34 cellular contexts compared by ENCODE assay signal in genomic region chr1:57794078-57794477, GRCh38.
"Had no signal": no experiment of that assay in that cellular context is flagged by ENCODE, and none has a peak within 500 bp of the region (broad histone marks: within the 10 kb centered on the region; RNA-seq: fewer than 3 reads in every experiment).

No MANE protein-coding gene starts in this region.

- H3K36me3 ChIP-seq: MG63 had no signal

- H3K9ac ChIP-seq: KMS-11 had no signal

- H3K9me3 ChIP-seq: MG63 had no signal

- H3K27ac ChIP-seq: KMS-11 had no signal

- H3K4me3 ChIP-seq: MG63 had no signal

- DNase-seq: Karpas-422, Kasumi-1, KG1, MG63, MM.1S, MV-4-11, NCI-H1048, NCI-H1092, NCI-H1092 treated with DMSO at 0.1 percent for 48 hours, NCI-H1105, NCI-H1105 treated with DMSO at 0.1 percent for 48 hours, NCI-H1417, NCI-H1417 treated with DMSO at 0.1 percent for 48 hours, NCI-H1436 treated with DMSO at 0.1 percent for 48 hours, NCI-H146, NCI-H1694, NCI-H1694 treated with DMSO at 0.1 percent for 48 hours, NCI-H187, NCI-H187 treated with DMSO at 0.1 percent for 48 hours, NCI-H1930, NCI-H2029, NCI-H2029 treated with DMSO at 0.1 percent for 48 hours, NCI-H2081, NCI-H2081 treated with DMSO at 0.1 percent for 48 hours, NCI-H2107, NCI-H2171, NCI-H2171 treated with DMSO at 0.1 percent for 48 hours, NCI-H2227 treated with DMSO at 0.1 percent for 48 hours, NCI-H226, NCI-H345, NCI-H446, NCI-H446 treated with DMSO at 0.1 percent for 48 hours, NCI-H510A had no signal

- H3K27me3 ChIP-seq: MG63 had no signal

- H3K4me2 ChIP-seq: KMS-11 had no signal
